ENCODE assay signal across 8 cellular contexts in the genomic region with DNA sequence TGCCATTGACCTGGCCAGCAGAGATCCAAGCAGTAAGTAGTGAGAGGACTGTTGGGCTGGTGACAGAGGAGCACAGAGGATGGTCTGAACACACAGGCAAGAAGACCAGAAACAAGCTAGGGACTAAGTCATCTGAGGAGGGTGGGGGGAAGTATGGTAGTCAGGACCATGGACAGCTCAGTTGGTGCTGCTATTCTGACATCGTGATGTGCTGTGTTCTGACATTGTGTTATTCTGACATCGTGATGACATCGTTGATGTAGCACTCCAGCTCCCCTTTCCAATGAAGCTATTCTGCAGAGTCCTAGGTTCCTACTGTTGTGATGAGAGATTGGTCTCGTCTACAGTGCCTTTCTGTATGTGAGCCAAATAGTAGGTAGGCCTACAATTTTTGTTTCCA. TPM values are rescaled to one million over a fixed set of nuclear protein-coding genes. Genes with fewer than 3 reads are reported as not detected.
DNase-seq lines count a peak whose midpoint lies in the region; TF ChIP-seq lines count a peak whose summit lies in the region.

No MANE protein-coding gene starts in this region.

- H3K4me3 ChIP-seq in fibroblast of mammary gland (ENCODE audit: control insufficient read depth, low read depth, low read length), result no peak overlapping the region

- DNase-seq in GM10248 (ENCODE audit: extremely low spot score) (peak; percentile 51), LoVo (ENCODE audit: low spot score) (peak; percentile 58), fibroblast of mammary gland (ENCODE audit: low read depth) (peak; percentile 67), putamen (ENCODE audit: low spot score) (peak; percentile 2), COLO668 (lab: John Stamatoyannopoulos, UW; ENCODE audit: unreplicated experiment) (no peak), NCI-H1417 (lab: John Stamatoyannopoulos, UW) (no peak), 8988T (no peak)
- DNase-seq in activated CD4-positive, alpha-beta memory T cell treated with anti-CD3 and anti-CD28 coated beads, Interleukin-2, amount 10 ng/mL, durations not matched to agents 7 days and 5 days, result peak; percentile 64

- peaks cover 3% of the 10 kb centered on the region for H3K9me3 Mint-ChIP-seq in activated CD4-positive, alpha-beta memory T cell treated with anti-CD3 and anti-CD28 coated beads, Interleukin-2, amount 10 ng/mL, durations not matched to agents 7 days and 5 days

- no peak overlapping the region for H3K4me3 Mint-ChIP-seq in activated CD4-positive, alpha-beta memory T cell treated with anti-CD3 and anti-CD28 coated beads, Interleukin-2, amount 10 ng/mL, durations not matched to agents 7 days and 5 days

- CTCF ChIA-PET in GM10248 (lab: Yijun Ruan, JAX), result interaction anchor here (0.7 to 1.4 kb wide), 4 partner anchors 13 to 43 kb away, joined by 3 read pairs; no protein-coding TSS in a partner anchor
- CTCF ChIA-PET in activated CD4-positive, alpha-beta memory T cell treated with anti-CD3 and anti-CD28 coated beads, Interleukin-2, amount 10 ng/mL, durations not matched to agents 7 days and 5 days (lab: Charles Lee), result interaction anchor here (0.6 kb wide), 1 partner anchor 1382 kb away, joined by 3 read pairs; no protein-coding TSS in a partner anchor

- POLR2A ChIA-PET in GM10248 (lab: Yijun Ruan, JAX), result no interaction called here
- POLR2A ChIA-PET in activated CD4-positive, alpha-beta memory T cell treated with anti-CD3 and anti-CD28 coated beads, Interleukin-2, amount 10 ng/mL, durations not matched to agents 7 days and 5 days (lab: Charles Lee), result no interaction called here

- H3K4me1 Mint-ChIP-seq in activated CD4-positive, alpha-beta memory T cell treated with anti-CD3 and anti-CD28 coated beads, Interleukin-2, amount 10 ng/mL, durations not matched to agents 7 days and 5 days, result no peaks in the 10 kb centered on the region

- peaks cover 3% of the 10 kb centered on the region for H3K27me3 Mint-ChIP-seq in activated CD4-positive, alpha-beta memory T cell treated with anti-CD3 and anti-CD28 coated beads, Interleukin-2, amount 10 ng/mL, durations not matched to agents 7 days and 5 days

- no peak overlapping the region for H3K27ac Mint-ChIP-seq in activated CD4-positive, alpha-beta memory T cell treated with anti-CD3 and anti-CD28 coated beads, Interleukin-2, amount 10 ng/mL, durations not matched to agents 7 days and 5 days

- H3K36me3 Mint-ChIP-seq in activated CD4-positive, alpha-beta memory T cell treated with anti-CD3 and anti-CD28 coated beads, Interleukin-2, amount 10 ng/mL, durations not matched to agents 7 days and 5 days (ENCODE audit: low read depth), result no peaks in the 10 kb centered on the region

- TF ChIP-seq CTCF in GM10248 (IDR thresholded peaks at IDR 0.05; ENCODE audit: control extremely low read depth, extremely low read depth, low read depth, missing control alignments) (no peak), fibroblast of mammary gland (conservative IDR thresholded peaks at IDR 0.05; ENCODE audit: control insufficient read depth, insufficient read depth, low read depth, low read length) (no peak)

RNA-seq across cellular contexts. Expression of gene CFAP206, which starts 28.7 kb away (rescaled TPM):
- not detected for total RNA-seq in activated CD4-positive, alpha-beta memory T cell treated with anti-CD3 and anti-CD28 coated beads, Interleukin-2, amount 10 ng/mL, durations not matched to agents 7 days and 5 days

RNA-seq across cellular contexts. Expression of gene SLC35A1, which starts 36.3 kb away (rescaled TPM):
- total RNA-seq in activated CD4-positive, alpha-beta memory T cell treated with anti-CD3 and anti-CD28 coated beads, Interleukin-2, amount 10 ng/mL, durations not matched to agents 7 days and 5 days, result 10 to 100 TPM; 14.2 to 14.6 TPM

Comparison
In these comparisons a context has a peak if more than half of its experiments do, and no peak if none do; other contexts are left out.
1. DNase-seq: peak in GM10248 (single experiment), LoVo (single experiment), activated CD4-positive, alpha-beta memory T cell treated with anti-CD3 and anti-CD28 coated beads, Interleukin-2, amount 10 ng/mL, durations not matched to agents 7 days and 5 days (single experiment), fibroblast of mammary gland (single experiment) and putamen (single experiment); none in COLO668 (single experiment), NCI-H1417 (0 of 3) and 8988T (single experiment).